Comparison of ENCODE assay signal across 15 cellular contexts in genomic region chr1:186950547-186950946, GRCh38.
A peak's percentile ranks its signal among the peaks of the same experiment; 100 is the strongest.
DNase-seq lines count a peak whose midpoint lies in the region; ATAC-seq, FAIRE-seq and TF ChIP-seq lines count a peak whose summit lies in the region.
"Had no signal": no experiment of that assay in that cellular context is flagged by ENCODE, and none has a peak within 500 bp of the region (broad histone marks: within the 10 kb centered on the region; RNA-seq: fewer than 3 reads in every experiment).

No MANE protein-coding gene starts in this region.

- intact Hi-C loops in stomach (cut with DNase I; ENCODE audit: low total_unique reads) = no loop called here

- H3K27ac ChIP-seq in stomach = no peak overlapping the region
- H3K27ac ChIP-seq: left lung, thoracic aorta had no signal

- WGBS in stomach, 5 donors = 77 to 89% (median 84%) methylated on average over 4 of the region's 4 CpGs

- H3K4me3 ChIP-seq in choroid plexus epithelial cell (ENCODE audit: low read depth, low read length) (no peak overlapping the region), stomach (no peak overlapping the region)
- H3K4me3 ChIP-seq: left lung, thoracic aorta had no signal

- H3K36me3 Mint-ChIP-seq in activated naive CD8-positive, alpha-beta T cell treated with anti-CD3 and anti-CD28 coated beads, Interleukin-2, amount 50 U/mL, for 24 hours (ENCODE audit: low read depth) = no peaks in the 10 kb centered on the region
- no peaks in the 10 kb centered on the region for H3K36me3 Mint-ChIP-seq in progenitor cell of endocrine pancreas (ENCODE audit: insufficient read depth)

- ATAC-seq in activated naive CD8-positive, alpha-beta T cell treated with anti-CD3 and anti-CD28 coated beads, Interleukin-2, amount 50 U/mL, for 24 hours = no peak
- ATAC-seq: activated CD4-positive, alpha-beta T cell treated with anti-CD3 and anti-CD28 coated beads for 36 hours; left lung had no signal

- H3K36me3 ChIP-seq in stomach = peaks cover 0 to 7% (median 4%) of the 10 kb centered on the region in 4 donors
- H3K36me3 ChIP-seq: thoracic aorta had no signal

- H3K27ac Mint-ChIP-seq in activated naive CD8-positive, alpha-beta T cell treated with anti-CD3 and anti-CD28 coated beads, Interleukin-2, amount 50 U/mL, for 24 hours = no peak overlapping the region
- H3K27ac Mint-ChIP-seq in progenitor cell of endocrine pancreas = no peak overlapping the region
- H3K27ac Mint-ChIP-seq: activated CD4-positive, alpha-beta T cell treated with anti-CD3 and anti-CD28 coated beads for 36 hours; activated naive CD4-positive, alpha-beta T cell treated with anti-CD3 and anti-CD28 coated beads for 36 hours had no signal

- DNase-seq in H54 (ENCODE audit: insufficient read length, low spot score) (no peak), NCI-H69 (lab: John Stamatoyannopoulos, UW) (peak; percentile 6), choroid plexus epithelial cell (ENCODE audit: low read depth) (peak; percentile 70), lung microvascular endothelial cell (ENCODE audit: low read depth in 2 of 2) (peak; percentile 88 to 92), stomach (no peak), progenitor cell of endocrine pancreas (ENCODE audit: low spot score, unreplicated experiment) (no peak)
- no peak for DNase-seq in activated naive CD8-positive, alpha-beta T cell treated with anti-CD3 and anti-CD28 coated beads, Interleukin-2, amount 50 U/mL, for 24 hours
- DNase-seq: activated CD4-positive, alpha-beta T cell treated with anti-CD3 and anti-CD28 coated beads for 36 hours; activated naive CD4-positive, alpha-beta T cell treated with anti-CD3 and anti-CD28 coated beads for 36 hours; effector CD8-positive, alpha-beta T cell; KG1; left lung; NCI-H1105; occipital lobe had no signal

- FAIRE-seq in H54 (lab: Jason Lieb, UNC) = peak; percentile 41

- TF ChIP-seq POLR2A in H54 (IDR thresholded peaks at IDR 0.05; ENCODE audit: low read depth, low read length) = no peak
- no peak for TF ChIP-seq POLR2A in stomach (IDR thresholded peaks at IDR 0.05)

- H3K4me3 Mint-ChIP-seq in activated naive CD8-positive, alpha-beta T cell treated with anti-CD3 and anti-CD28 coated beads, Interleukin-2, amount 50 U/mL, for 24 hours = no peak overlapping the region
- no peak overlapping the region for H3K4me3 Mint-ChIP-seq in progenitor cell of endocrine pancreas (ENCODE audit: low read depth)
- H3K4me3 Mint-ChIP-seq: activated CD4-positive, alpha-beta T cell treated with anti-CD3 and anti-CD28 coated beads for 36 hours; activated naive CD4-positive, alpha-beta T cell treated with anti-CD3 and anti-CD28 coated beads for 36 hours had no signal

- no peaks in the 10 kb centered on the region for H3K9me3 ChIP-seq in stomach
- H3K9me3 ChIP-seq: left lung, thoracic aorta had no signal

- no peaks in the 10 kb centered on the region for H3K27me3 Mint-ChIP-seq in activated naive CD8-positive, alpha-beta T cell treated with anti-CD3 and anti-CD28 coated beads, Interleukin-2, amount 50 U/mL, for 24 hours
- no peaks in the 10 kb centered on the region for H3K27me3 Mint-ChIP-seq in progenitor cell of endocrine pancreas

- no peaks in the 10 kb centered on the region for H3K4me1 ChIP-seq in stomach
- H3K4me1 ChIP-seq: left lung had no signal

- TF ChIP-seq EP300 in stomach (IDR thresholded peaks at IDR 0.05) = no peak

- H3K27me3 ChIP-seq in stomach = no peaks in the 10 kb centered on the region
- H3K27me3 ChIP-seq: left lung had no signal

- TF ChIP-seq CTCF in choroid plexus epithelial cell (conservative IDR thresholded peaks at IDR 0.05; ENCODE audit: low read depth, low read length) (no peak), stomach (IDR thresholded peaks at IDR 0.05) (no peak), progenitor cell of endocrine pancreas (IDR thresholded peaks at IDR 0.05; ENCODE audit: unreplicated experiment) (no peak)

- no peaks in the 10 kb centered on the region for H3K9me3 Mint-ChIP-seq in activated naive CD8-positive, alpha-beta T cell treated with anti-CD3 and anti-CD28 coated beads, Interleukin-2, amount 50 U/mL, for 24 hours
- no peaks in the 10 kb centered on the region for H3K9me3 Mint-ChIP-seq in progenitor cell of endocrine pancreas (ENCODE audit: low read depth)
- H3K9me3 Mint-ChIP-seq: activated naive CD4-positive, alpha-beta T cell treated with anti-CD3 and anti-CD28 coated beads for 36 hours had no signal

- no peaks in the 10 kb centered on the region for H3K4me1 Mint-ChIP-seq in activated naive CD8-positive, alpha-beta T cell treated with anti-CD3 and anti-CD28 coated beads, Interleukin-2, amount 50 U/mL, for 24 hours
- H3K4me1 Mint-ChIP-seq in progenitor cell of endocrine pancreas (ENCODE audit: low read depth) = no peaks in the 10 kb centered on the region
- H3K4me1 Mint-ChIP-seq: activated CD4-positive, alpha-beta T cell treated with anti-CD3 and anti-CD28 coated beads for 36 hours had no signal

Comparison
In these comparisons a context has a peak if more than half of its experiments do, and no peak if none do; other contexts are left out.
1. DNase-seq: peak in NCI-H69 (single experiment), choroid plexus epithelial cell (single experiment) and lung microvascular endothelial cell (2 of 2); none in H54 (single experiment), activated naive CD8-positive, alpha-beta T cell treated with anti-CD3 and anti-CD28 coated beads, Interleukin-2, amount 50 U/mL, for 24 hours (single experiment), stomach (single experiment) and progenitor cell of endocrine pancreas (single experiment).